In the genomic region with DNA sequence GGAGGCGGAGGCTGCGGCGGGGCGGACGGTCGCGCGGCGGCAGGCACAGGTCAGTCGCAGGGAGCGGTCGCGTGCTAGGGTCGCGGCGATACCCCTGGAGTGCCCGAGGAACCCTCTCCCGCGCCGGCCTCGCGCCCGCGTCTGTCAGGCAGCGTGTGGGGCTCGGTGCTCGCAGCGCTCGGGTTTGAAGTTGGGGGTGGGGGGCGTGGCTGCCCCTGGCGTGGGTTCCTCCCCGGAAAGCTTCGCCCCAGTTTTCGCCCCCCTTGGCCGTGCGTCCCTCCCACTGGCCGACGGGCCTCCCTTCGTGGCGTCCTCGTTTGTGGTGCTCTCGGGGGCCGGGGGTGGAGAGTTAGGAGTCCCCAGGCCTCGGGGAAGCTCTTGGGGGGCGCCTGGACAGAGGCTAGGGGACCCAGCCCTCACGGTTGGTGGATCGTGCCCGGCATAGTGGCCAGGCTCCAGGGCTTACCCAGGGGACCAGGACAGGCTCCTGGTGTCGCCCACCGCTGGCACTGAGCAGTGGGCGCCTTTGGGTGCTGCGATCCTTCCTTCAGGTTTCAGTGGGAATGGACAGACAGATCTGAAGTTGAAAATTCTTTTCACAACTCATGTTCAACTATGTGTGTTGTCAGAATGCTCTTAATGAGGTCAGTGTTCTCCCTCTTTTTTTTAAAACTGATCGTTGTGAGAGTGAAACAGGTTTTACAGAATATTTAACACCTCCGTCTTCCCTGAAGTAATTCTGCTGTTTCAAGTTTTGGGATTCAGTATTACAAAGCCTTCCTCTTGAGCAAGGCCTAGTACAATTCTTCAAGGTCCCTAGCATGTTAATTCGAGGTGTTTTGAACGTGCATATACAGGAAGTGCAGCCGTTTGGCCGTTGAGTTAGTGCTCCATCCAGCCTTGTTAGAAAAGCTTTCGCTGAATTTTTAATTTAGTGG, we compare ENCODE assay signal across 1 cellular context.
A peak's percentile ranks its signal among the peaks of the same experiment; 100 is the strongest.
TF ChIP-seq lines count a peak whose summit lies in the region.

No MANE protein-coding gene starts in this region.

TF ChIP-seq in GM12878, 131 proteins besides CTCF, POLR2A, EP300 and RAD21 (continued from another document):
- TF ChIP-seq BHLHE40 (IDR thresholded peaks at IDR 0.05; ENCODE audit: borderline replicate concordance in 1 of 2, low read depth in 2 of 2, low read length in 1 of 2) (peak; percentile 34 to 90; a peak in 3 of 4 replicates), FOS (IDR thresholded peaks at IDR 0.05; ENCODE audit: borderline replicate concordance, extremely low read depth, insufficient read length) (no peak), EGR1 (IDR thresholded peaks at IDR 0.05; ENCODE audit: borderline replicate concordance in 1 of 2, low read depth in 2 of 2, low read length in 2 of 2) (peak in 1 of 2 experiments; percentile 75; a peak in 2 of 3 replicates), LARP7 (IDR thresholded peaks at IDR 0.05) (peak; percentile 98), MEF2B (IDR thresholded peaks at IDR 0.05; ENCODE audit: partially characterized antibody, poor library complexity, severe bottlenecking) (peak; percentile 13), ZNF217 (IDR thresholded peaks at IDR 0.05) (peak; percentile 72; the same call in 1 of the 2 replicates), DPF2 (IDR thresholded peaks at IDR 0.05) (0 out of 2 replicates have a peak, but pooled peaks have one; percentile 79), NBN (IDR thresholded peaks at IDR 0.05) (0 out of 2 replicates have a peak, but pooled peaks have one; percentile 12), POLR2AphosphoS5 (IDR thresholded peaks at IDR 0.05; ENCODE audit: low read length) (peak; percentile 57), TARDBP (IDR thresholded peaks at IDR 0.05; ENCODE audit: borderline replicate concordance) (no peak), MYB (IDR thresholded peaks at IDR 0.05; ENCODE audit: borderline replicate concordance, low read depth, low read length) (no peak), SPI1 (IDR thresholded peaks at IDR 0.05; ENCODE audit: borderline replicate concordance, insufficient read depth, low read depth, low read length) (peak; percentile 51; the same call in 1 of the 2 replicates), EED (IDR thresholded peaks at IDR 0.05; ENCODE audit: low read depth) (0 out of 2 replicates have a peak, but pooled peaks have one; percentile 19)
- TF ChIP-seq, protein P1, sequence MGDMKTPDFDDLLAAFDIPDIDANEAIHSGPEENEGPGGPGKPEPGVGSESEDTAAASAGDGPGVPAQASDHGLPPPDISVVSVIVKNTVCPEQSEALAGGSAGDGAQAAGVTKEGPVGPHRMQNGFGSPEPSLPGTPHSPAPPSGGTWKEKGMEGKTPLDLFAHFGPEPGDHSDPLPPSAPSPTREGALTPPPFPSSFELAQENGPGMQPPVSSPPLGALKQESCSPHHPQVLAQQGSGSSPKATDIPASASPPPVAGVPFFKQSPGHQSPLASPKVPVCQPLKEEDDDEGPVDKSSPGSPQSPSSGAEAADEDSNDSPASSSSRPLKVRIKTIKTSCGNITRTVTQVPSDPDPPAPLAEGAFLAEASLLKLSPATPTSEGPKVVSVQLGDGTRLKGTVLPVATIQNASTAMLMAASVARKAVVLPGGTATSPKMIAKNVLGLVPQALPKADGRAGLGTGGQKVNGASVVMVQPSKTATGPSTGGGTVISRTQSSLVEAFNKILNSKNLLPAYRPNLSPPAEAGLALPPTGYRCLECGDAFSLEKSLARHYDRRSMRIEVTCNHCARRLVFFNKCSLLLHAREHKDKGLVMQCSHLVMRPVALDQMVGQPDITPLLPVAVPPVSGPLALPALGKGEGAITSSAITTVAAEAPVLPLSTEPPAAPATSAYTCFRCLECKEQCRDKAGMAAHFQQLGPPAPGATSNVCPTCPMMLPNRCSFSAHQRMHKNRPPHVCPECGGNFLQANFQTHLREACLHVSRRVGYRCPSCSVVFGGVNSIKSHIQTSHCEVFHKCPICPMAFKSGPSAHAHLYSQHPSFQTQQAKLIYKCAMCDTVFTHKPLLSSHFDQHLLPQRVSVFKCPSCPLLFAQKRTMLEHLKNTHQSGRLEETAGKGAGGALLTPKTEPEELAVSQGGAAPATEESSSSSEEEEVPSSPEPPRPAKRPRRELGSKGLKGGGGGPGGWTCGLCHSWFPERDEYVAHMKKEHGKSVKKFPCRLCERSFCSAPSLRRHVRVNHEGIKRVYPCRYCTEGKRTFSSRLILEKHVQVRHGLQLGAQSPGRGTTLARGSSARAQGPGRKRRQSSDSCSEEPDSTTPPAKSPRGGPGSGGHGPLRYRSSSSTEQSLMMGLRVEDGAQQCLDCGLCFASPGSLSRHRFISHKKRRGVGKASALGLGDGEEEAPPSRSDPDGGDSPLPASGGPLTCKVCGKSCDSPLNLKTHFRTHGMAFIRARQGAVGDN (IDR thresholded peaks at IDR 0.05), result peak; percentile 77
- TF ChIP-seq, protein P2, sequence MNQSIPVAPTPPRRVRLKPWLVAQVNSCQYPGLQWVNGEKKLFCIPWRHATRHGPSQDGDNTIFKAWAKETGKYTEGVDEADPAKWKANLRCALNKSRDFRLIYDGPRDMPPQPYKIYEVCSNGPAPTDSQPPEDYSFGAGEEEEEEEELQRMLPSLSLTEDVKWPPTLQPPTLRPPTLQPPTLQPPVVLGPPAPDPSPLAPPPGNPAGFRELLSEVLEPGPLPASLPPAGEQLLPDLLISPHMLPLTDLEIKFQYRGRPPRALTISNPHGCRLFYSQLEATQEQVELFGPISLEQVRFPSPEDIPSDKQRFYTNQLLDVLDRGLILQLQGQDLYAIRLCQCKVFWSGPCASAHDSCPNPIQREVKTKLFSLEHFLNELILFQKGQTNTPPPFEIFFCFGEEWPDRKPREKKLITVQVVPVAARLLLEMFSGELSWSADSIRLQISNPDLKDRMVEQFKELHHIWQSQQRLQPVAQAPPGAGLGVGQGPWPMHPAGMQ (IDR thresholded peaks at IDR 0.05; ENCODE audit: borderline replicate concordance), result no peak
- TF ChIP-seq, protein P3, sequence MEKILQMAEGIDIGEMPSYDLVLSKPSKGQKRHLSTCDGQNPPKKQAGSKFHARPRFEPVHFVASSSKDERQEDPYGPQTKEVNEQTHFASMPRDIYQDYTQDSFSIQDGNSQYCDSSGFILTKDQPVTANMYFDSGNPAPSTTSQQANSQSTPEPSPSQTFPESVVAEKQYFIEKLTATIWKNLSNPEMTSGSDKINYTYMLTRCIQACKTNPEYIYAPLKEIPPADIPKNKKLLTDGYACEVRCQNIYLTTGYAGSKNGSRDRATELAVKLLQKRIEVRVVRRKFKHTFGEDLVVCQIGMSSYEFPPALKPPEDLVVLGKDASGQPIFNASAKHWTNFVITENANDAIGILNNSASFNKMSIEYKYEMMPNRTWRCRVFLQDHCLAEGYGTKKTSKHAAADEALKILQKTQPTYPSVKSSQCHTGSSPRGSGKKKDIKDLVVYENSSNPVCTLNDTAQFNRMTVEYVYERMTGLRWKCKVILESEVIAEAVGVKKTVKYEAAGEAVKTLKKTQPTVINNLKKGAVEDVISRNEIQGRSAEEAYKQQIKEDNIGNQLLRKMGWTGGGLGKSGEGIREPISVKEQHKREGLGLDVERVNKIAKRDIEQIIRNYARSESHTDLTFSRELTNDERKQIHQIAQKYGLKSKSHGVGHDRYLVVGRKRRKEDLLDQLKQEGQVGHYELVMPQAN (conservative IDR thresholded peaks at IDR 0.05), result peak; percentile 93
- TF ChIP-seq, protein P4, sequence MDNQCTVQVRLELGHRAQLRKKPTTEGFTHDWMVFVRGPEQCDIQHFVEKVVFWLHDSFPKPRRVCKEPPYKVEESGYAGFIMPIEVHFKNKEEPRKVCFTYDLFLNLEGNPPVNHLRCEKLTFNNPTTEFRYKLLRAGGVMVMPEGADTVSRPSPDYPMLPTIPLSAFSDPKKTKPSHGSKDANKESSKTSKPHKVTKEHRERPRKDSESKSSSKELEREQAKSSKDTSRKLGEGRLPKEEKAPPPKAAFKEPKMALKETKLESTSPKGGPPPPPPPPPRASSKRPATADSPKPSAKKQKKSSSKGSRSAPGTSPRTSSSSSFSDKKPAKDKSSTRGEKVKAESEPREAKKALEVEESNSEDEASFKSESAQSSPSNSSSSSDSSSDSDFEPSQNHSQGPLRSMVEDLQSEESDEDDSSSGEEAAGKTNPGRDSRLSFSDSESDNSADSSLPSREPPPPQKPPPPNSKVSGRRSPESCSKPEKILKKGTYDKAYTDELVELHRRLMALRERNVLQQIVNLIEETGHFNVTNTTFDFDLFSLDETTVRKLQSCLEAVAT (IDR thresholded peaks at IDR 0.05), result peak; percentile 18; the same call in 1 of the 2 replicates
